14 cellular contexts compared by ENCODE assay signal in the genomic region with DNA sequence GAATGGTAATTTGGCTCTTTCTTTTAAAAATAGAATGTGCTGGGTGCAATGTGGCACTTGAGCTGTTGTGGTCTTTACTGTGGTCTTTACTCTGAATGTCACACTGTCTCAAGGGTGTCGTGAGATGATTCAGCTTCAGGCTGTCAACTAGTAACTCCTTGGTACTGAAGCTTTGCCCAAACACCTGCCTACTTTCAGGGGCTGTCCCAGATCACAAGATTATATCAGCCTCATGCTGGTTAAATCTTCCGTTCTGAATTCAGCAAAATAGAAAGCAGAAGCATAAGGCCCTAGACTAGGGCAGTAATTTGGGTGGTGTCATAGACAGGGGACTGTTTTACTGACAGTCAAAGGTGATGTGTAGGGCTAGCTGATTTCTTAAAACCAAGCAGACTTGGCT.
DNase-seq lines count a peak whose midpoint lies in the region; ATAC-seq lines count a peak whose summit lies in the region.
"Had no signal": no experiment of that assay in that cellular context is flagged by ENCODE, and none has a peak within 500 bp of the region (broad histone marks: within the 10 kb centered on the region; RNA-seq: fewer than 3 reads in every experiment).

No MANE protein-coding gene starts in this region.

- peak; percentile 2 for DNase-seq in stimulated activated CD4-positive, alpha-beta T cell treated with anti-CD3 and anti-CD28 coated beads, Interleukin-15, amount 100 ng/mL, for 24 hours
- no peak for DNase-seq in stimulated activated CD4-positive, alpha-beta T cell treated with anti-CD3 and anti-CD28 coated beads, Interleukin-2, amount 100 ng/mL, for 48 hours
- DNase-seq in substantia nigra (lab: John Stamatoyannopoulos, UW) (peak in 1 of 49 donors; percentile 45), cerebellar cortex (ENCODE audit: low spot score) (no peak), A172 (ENCODE audit: low spot score) (no peak)
- DNase-seq: cortex of kidney; NCI-H2171; PC-3; stimulated activated CD4-positive, alpha-beta T cell treated with anti-CD3 and anti-CD28 coated beads, Interleukin-1b, Interleukin-23, amount 100 ng/mL, for 48 hours; stimulated activated naive CD4-positive, alpha-beta T cell treated with Interleukin-2 at 50 U/mL for 16 hours; T-helper 1 cell had no signal

- ATAC-seq in HG02623 (IDR thresholded peaks at IDR 0.05; ENCODE audit: unreplicated experiment) (peak; percentile 48), HG03565 (IDR thresholded peaks at IDR 0.05; ENCODE audit: unreplicated experiment) (peak; percentile 69), HG03159 (IDR thresholded peaks at IDR 0.05; ENCODE audit: unreplicated experiment) (no peak)
- ATAC-seq: PC-3 had no signal

- peak overlapping the region; percentile 98 for H3K27ac ChIP-seq in substantia nigra (ENCODE audit: low read depth, low read length, poor library complexity, severe bottlenecking)
